In the genomic region with DNA sequence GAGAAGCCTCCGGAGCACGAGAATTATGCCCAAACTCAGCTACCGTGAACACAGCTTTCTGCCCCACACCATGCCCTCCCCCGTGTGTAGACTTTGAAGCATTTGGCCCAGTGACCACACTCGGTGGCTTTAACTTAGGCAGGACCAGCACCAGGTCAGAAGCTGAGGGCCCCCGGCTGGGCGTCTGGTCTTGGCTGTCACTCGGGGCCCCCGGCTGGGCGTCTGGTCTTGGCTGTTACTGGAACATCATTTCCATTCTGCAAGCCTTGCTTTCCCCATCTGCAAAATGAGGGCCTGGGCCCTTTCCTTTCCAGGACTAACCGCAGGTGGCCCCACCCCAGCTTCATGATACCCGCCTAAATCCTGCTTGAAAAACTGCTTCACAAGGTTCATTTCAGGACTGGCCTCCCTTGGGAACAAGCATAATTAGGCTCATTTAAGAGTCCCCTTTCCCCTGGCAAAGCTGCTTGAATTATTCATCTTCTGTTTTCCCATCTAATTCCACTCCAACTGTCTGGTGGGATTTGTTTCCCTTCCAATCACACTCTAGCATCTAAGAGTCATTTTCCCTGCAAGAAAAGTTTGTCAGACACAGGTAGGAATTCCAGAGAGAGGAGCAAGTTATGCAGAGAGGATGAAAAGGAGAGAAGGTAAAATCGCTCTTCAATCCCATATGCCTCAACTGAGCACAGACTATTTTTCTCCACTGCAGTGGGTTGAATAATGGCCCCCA, we compare ENCODE assay signal across 20 cellular contexts.
"Had no signal": no experiment of that assay in that cellular context is flagged by ENCODE, and none has a peak within 500 bp of the region (broad histone marks: within the 10 kb centered on the region; RNA-seq: fewer than 3 reads in every experiment).

No MANE protein-coding gene starts in this region.

- H3K9me3 ChIP-seq: prostate gland, thoracic aorta, upper lobe of left lung had no signal

- H3K4me1 ChIP-seq: prostate gland, upper lobe of left lung had no signal

- H3K27me3 ChIP-seq: upper lobe of left lung had no signal

- H3K9me3 Mint-ChIP-seq: activated B cell treated with CpG ODN at 0.5 μM for 24 hours; activated CD4-positive, alpha-beta memory T cell treated with anti-CD3 and anti-CD28 coated beads for 36 hours; activated naive CD4-positive, alpha-beta T cell treated with anti-CD3 and anti-CD28 coated beads for 36 hours; activated naive CD8-positive, alpha-beta T cell treated with anti-CD3 and anti-CD28 coated beads, Interleukin-2, amount 10 ng/mL, durations not matched to agents 7 days and 5 days; activated T-cell treated with anti-CD3 and anti-CD28 coated beads, Interleukin-2, amount 50 U/mL, for 72 hours; dendritic cell treated with granulocyte-macrophage colony-stimulating factor and Interleukin-4, amounts not matched to agents 40 ng/mL and 50 ng/mL, for 4 days; naive thymus-derived CD4-positive, alpha-beta T cell had no signal

- H3K27ac ChIP-seq: prostate gland, thoracic aorta, upper lobe of left lung had no signal

- ATAC-seq: activated T-cell treated with anti-CD3 and anti-CD28 coated beads, Interleukin-2, amount 50 U/mL, for 72 hours; naive thymus-derived CD4-positive, alpha-beta T cell had no signal

- DNase-seq: activated B cell treated with CpG ODN at 0.5 μM for 24 hours; activated CD4-positive, alpha-beta memory T cell treated with anti-CD3 and anti-CD28 coated beads for 36 hours; activated CD4-positive, alpha-beta T cell treated with anti-CD3 and anti-CD28 coated beads for 4 hours; activated effector memory CD4-positive, alpha-beta T cell treated with Interleukin-2 at 50 U/mL for 16 hours; activated naive CD4-positive, alpha-beta T cell treated with anti-CD3 and anti-CD28 coated beads for 36 hours; activated naive CD8-positive, alpha-beta T cell treated with anti-CD3 and anti-CD28 coated beads, Interleukin-2, amount 10 ng/mL, durations not matched to agents 7 days and 5 days; activated T-cell treated with anti-CD3 and anti-CD28 coated beads, Interleukin-2, amount 50 U/mL, for 72 hours; amniotic stem cell; effector CD8-positive, alpha-beta T cell; erythroblast; foreskin fibroblast; kidney; naive thymus-derived CD4-positive, alpha-beta T cell; stimulated activated CD4-positive, alpha-beta T cell treated with anti-CD3 and anti-CD28 coated beads, Interleukin-2, amount 100 ng/mL, for 48 hours; stimulated activated naive CD4-positive, alpha-beta T cell; T-helper 9 cell; upper lobe of left lung had no signal

- H3K4me3 Mint-ChIP-seq: activated B cell treated with CpG ODN at 0.5 μM for 24 hours; activated CD4-positive, alpha-beta memory T cell treated with anti-CD3 and anti-CD28 coated beads for 36 hours; activated naive CD4-positive, alpha-beta T cell treated with anti-CD3 and anti-CD28 coated beads for 36 hours; activated naive CD8-positive, alpha-beta T cell treated with anti-CD3 and anti-CD28 coated beads, Interleukin-2, amount 10 ng/mL, durations not matched to agents 7 days and 5 days; activated T-cell treated with anti-CD3 and anti-CD28 coated beads, Interleukin-2, amount 50 U/mL, for 72 hours; dendritic cell treated with granulocyte-macrophage colony-stimulating factor and Interleukin-4, amounts not matched to agents 40 ng/mL and 50 ng/mL, for 4 days; naive thymus-derived CD4-positive, alpha-beta T cell had no signal

- H3K4me3 ChIP-seq: prostate gland, thoracic aorta, upper lobe of left lung had no signal

- H3K36me3 ChIP-seq: prostate gland, thoracic aorta, upper lobe of left lung had no signal

- H3K4me1 Mint-ChIP-seq: activated B cell treated with CpG ODN at 0.5 μM for 24 hours; activated naive CD8-positive, alpha-beta T cell treated with anti-CD3 and anti-CD28 coated beads, Interleukin-2, amount 10 ng/mL, durations not matched to agents 7 days and 5 days had no signal

- H3K36me3 Mint-ChIP-seq: activated CD4-positive, alpha-beta memory T cell treated with anti-CD3 and anti-CD28 coated beads for 36 hours; activated naive CD8-positive, alpha-beta T cell treated with anti-CD3 and anti-CD28 coated beads, Interleukin-2, amount 10 ng/mL, durations not matched to agents 7 days and 5 days; naive thymus-derived CD4-positive, alpha-beta T cell had no signal

- H3K27ac Mint-ChIP-seq: activated B cell treated with CpG ODN at 0.5 μM for 24 hours; activated CD4-positive, alpha-beta memory T cell treated with anti-CD3 and anti-CD28 coated beads for 36 hours; activated naive CD4-positive, alpha-beta T cell treated with anti-CD3 and anti-CD28 coated beads for 36 hours; activated naive CD8-positive, alpha-beta T cell treated with anti-CD3 and anti-CD28 coated beads, Interleukin-2, amount 10 ng/mL, durations not matched to agents 7 days and 5 days; activated T-cell treated with anti-CD3 and anti-CD28 coated beads, Interleukin-2, amount 50 U/mL, for 72 hours; dendritic cell treated with granulocyte-macrophage colony-stimulating factor and Interleukin-4, amounts not matched to agents 40 ng/mL and 50 ng/mL, for 4 days; naive thymus-derived CD4-positive, alpha-beta T cell had no signal
